In the genomic region with DNA sequence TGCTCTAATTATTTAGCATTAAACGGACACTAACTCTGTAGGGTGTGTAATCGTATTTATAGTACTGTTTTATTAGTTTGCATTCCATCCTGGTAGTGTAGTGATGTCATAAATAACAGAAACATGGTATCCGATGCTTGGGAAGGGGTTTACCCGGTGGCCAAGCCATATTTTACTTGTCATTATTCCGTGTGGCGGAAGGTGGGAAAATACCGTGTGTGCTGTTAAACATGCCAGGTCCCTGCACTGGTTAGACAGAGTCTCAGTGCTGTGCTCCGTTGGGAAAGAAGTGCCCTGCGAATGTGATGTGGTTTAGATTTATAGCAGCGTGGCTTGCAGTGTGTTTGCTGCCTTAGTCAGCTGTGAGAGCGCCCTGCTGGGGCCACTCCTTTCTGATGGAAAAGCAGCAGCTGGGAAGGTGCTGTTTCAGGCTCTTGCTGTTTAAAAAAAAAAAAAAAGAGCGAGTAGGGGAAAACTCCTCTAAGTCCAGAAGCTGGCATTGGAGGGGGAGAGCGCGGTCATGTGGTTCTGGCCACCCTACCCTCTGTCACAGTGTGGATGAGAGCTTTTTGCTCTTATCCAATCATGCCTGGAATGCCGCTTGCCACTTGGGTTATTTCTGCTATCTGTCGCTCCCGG, we compare ENCODE assay signal across 1 cellular context.
A peak's percentile ranks its signal among the peaks of the same experiment; 100 is the strongest.
TF ChIP-seq lines count a peak whose summit lies in the region.

No MANE protein-coding gene starts in this region.

TF ChIP-seq in HEK293, 187 proteins besides CTCF, POLR2A, EP300 and RAD21 (continued from another document and continues in another):
- TF ChIP-seq, protein P1, sequence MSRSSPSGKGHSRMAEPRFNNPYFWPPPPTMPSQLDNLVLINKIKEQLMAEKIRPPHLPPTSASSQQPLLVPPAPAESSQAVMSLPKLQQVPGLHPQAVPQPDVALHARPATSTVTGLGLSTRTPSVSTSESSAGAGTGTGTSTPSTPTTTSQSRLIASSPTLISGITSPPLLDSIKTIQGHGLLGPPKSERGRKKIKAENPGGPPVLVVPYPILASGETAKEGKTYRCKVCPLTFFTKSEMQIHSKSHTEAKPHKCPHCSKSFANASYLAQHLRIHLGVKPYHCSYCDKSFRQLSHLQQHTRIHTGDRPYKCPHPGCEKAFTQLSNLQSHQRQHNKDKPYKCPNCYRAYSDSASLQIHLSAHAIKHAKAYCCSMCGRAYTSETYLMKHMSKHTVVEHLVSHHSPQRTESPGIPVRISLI (tag by site-specific recombination; IDR thresholded peaks at IDR 0.05): no peak
- TF ChIP-seq ZEB2 (tag by site-specific recombination; IDR thresholded peaks at IDR 0.05): no peak
- TF ChIP-seq ZNF791 (tag by site-specific recombination; IDR thresholded peaks at IDR 0.05): no peak
- no peak; the same call in 1 of the 2 replicates for TF ChIP-seq KLF9 (tag by site-specific recombination; IDR thresholded peaks at IDR 0.05; ENCODE audit: low read depth)
- TF ChIP-seq ZNF202 (tag by site-specific recombination; IDR thresholded peaks at IDR 0.05; ENCODE audit: borderline replicate concordance): no peak
- no peak for TF ChIP-seq GLIS2 (tag by site-specific recombination; IDR thresholded peaks at IDR 0.05)
- no peak for TF ChIP-seq ZNF555 (tag by site-specific recombination; conservative IDR thresholded peaks at IDR 0.05)
- peak; percentile 55 for TF ChIP-seq FEZF1 (tag by site-specific recombination; IDR thresholded peaks at IDR 0.05)
- TF ChIP-seq ZSCAN16 (tag by site-specific recombination; IDR thresholded peaks at IDR 0.05): no peak
- TF ChIP-seq ZNF658 (tag by site-specific recombination; IDR thresholded peaks at IDR 0.05): no peak
- no peak for TF ChIP-seq ZNF426 (tag by site-specific recombination; IDR thresholded peaks at IDR 0.05)
- no peak for TF ChIP-seq ZNF514 (tag by site-specific recombination; IDR thresholded peaks at IDR 0.05)
- TF ChIP-seq, protein P2, sequence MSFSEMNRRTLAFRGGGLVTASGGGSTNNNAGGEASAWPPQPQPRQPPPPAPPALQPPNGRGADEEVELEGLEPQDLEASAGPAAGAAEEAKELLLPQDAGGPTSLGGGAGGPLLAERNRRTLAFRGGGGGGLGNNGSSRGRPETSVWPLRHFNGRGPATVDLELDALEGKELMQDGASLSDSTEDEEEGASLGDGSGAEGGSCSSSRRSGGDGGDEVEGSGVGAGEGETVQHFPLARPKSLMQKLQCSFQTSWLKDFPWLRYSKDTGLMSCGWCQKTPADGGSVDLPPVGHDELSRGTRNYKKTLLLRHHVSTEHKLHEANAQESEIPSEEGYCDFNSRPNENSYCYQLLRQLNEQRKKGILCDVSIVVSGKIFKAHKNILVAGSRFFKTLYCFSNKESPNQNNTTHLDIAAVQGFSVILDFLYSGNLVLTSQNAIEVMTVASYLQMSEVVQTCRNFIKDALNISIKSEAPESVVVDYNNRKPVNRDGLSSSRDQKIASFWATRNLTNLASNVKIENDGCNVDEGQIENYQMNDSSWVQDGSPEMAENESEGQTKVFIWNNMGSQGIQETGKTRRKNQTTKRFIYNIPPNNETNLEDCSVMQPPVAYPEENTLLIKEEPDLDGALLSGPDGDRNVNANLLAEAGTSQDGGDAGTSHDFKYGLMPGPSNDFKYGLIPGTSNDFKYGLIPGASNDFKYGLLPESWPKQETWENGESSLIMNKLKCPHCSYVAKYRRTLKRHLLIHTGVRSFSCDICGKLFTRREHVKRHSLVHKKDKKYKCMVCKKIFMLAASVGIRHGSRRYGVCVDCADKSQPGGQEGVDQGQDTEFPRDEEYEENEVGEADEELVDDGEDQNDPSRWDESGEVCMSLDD (tag by site-specific recombination; IDR thresholded peaks at IDR 0.05): no peak
- no peak for TF ChIP-seq ZNF776 (tag by site-specific recombination; IDR thresholded peaks at IDR 0.05; ENCODE audit: borderline replicate concordance)
- TF ChIP-seq ZNF324 (tag by site-specific recombination; IDR thresholded peaks at IDR 0.05): no peak
- TF ChIP-seq ZNF654 (tag by site-specific recombination; IDR thresholded peaks at IDR 0.05; ENCODE audit: low read depth): no peak
- TF ChIP-seq, protein P3, sequence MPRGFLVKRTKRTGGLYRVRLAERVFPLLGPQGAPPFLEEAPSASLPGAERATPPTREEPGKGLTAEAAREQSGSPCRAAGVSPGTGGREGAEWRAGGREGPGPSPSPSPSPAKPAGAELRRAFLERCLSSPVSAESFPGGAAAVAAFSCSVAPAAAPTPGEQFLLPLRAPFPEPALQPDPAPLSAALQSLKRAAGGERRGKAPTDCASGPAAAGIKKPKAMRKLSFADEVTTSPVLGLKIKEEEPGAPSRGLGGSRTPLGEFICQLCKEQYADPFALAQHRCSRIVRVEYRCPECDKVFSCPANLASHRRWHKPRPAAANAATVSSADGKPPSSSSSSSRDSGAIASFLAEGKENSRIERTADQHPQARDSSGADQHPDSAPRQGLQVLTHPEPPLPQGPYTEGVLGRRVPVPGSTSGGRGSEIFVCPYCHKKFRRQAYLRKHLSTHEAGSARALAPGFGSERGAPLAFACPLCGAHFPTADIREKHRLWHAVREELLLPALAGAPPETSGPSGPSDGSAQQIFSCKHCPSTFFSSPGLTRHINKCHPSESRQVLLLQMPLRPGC (tag by site-specific recombination; IDR thresholded peaks at IDR 0.05): no peak
- no peak for TF ChIP-seq BCL11A (tag by site-specific recombination; IDR thresholded peaks at IDR 0.05; ENCODE audit: low read depth)
- peak; percentile 73 for TF ChIP-seq SP7 (tag by site-specific recombination; IDR thresholded peaks at IDR 0.05)
- peak; percentile 26 for TF ChIP-seq SETDB1 (IDR thresholded peaks at IDR 0.05; ENCODE audit: insufficient read length, low read length)
- no peak for TF ChIP-seq ZNF560 (tag by site-specific recombination; IDR thresholded peaks at IDR 0.05; ENCODE audit: borderline replicate concordance)
- TF ChIP-seq ZNF501 (tag by site-specific recombination; IDR thresholded peaks at IDR 0.05): no peak
- TF ChIP-seq, protein P4, sequence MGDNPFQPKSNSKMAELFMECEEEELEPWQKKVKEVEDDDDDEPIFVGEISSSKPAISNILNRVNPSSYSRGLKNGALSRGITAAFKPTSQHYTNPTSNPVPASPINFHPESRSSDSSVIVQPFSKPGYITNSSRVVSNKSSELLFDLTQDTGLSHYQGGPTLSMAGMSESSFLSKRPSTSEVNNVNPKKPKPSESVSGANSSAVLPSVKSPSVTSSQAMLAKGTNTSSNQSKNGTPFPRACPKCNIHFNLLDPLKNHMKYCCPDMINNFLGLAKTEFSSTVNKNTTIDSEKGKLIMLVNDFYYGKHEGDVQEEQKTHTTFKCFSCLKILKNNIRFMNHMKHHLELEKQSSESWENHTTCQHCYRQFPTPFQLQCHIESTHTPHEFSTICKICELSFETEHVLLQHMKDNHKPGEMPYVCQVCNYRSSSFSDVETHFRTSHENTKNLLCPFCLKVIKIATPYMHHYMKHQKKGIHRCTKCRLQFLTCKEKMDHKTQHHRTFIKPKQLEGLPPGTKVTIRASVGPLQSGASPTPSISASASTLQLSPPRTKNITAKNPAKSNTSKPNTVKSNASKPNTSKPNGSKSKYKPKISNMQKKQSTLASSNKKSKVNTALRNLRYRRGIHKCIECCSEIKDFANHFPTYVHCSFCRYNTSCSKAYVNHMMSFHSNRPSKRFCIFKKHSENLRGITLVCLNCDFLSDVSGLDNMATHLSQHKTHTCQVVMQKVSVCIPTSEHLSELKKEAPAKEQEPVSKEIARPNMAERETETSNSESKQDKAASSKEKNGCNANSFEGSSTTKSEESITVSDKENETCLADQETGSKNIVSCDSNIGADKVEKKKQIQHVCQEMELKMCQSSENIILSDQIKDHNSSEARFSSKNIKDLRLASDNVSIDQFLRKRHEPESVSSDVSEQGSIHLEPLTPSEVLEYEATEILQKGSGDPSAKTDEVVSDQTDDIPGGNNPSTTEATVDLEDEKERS (tag by site-specific recombination; IDR thresholded peaks at IDR 0.05): no peak
- peak; percentile 45; the same call in 1 of the 2 replicates for TF ChIP-seq ZBTB21 (tag by site-specific recombination; IDR thresholded peaks at IDR 0.05)
- no peak for TF ChIP-seq ZNF510 (tag by site-specific recombination; IDR thresholded peaks at IDR 0.05; ENCODE audit: insufficient replicate concordance)
- TF ChIP-seq, protein P5, sequence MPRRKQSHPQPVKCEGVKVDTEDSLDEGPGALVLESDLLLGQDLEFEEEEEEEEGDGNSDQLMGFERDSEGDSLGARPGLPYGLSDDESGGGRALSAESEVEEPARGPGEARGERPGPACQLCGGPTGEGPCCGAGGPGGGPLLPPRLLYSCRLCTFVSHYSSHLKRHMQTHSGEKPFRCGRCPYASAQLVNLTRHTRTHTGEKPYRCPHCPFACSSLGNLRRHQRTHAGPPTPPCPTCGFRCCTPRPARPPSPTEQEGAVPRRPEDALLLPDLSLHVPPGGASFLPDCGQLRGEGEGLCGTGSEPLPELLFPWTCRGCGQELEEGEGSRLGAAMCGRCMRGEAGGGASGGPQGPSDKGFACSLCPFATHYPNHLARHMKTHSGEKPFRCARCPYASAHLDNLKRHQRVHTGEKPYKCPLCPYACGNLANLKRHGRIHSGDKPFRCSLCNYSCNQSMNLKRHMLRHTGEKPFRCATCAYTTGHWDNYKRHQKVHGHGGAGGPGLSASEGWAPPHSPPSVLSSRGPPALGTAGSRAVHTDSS (tag by site-specific recombination; IDR thresholded peaks at IDR 0.05): no peak
- TF ChIP-seq MEIS1 (CRISPR knock-in tag; IDR thresholded peaks at IDR 0.05; ENCODE audit: borderline replicate concordance): no peak
- no peak for TF ChIP-seq ZFHX2 (tag by site-specific recombination; conservative IDR thresholded peaks at IDR 0.05)
- TF ChIP-seq PRDM1 (tag by site-specific recombination; IDR thresholded peaks at IDR 0.05): peak; percentile 24; the same call in 1 of the 2 replicates
- TF ChIP-seq, protein P6, sequence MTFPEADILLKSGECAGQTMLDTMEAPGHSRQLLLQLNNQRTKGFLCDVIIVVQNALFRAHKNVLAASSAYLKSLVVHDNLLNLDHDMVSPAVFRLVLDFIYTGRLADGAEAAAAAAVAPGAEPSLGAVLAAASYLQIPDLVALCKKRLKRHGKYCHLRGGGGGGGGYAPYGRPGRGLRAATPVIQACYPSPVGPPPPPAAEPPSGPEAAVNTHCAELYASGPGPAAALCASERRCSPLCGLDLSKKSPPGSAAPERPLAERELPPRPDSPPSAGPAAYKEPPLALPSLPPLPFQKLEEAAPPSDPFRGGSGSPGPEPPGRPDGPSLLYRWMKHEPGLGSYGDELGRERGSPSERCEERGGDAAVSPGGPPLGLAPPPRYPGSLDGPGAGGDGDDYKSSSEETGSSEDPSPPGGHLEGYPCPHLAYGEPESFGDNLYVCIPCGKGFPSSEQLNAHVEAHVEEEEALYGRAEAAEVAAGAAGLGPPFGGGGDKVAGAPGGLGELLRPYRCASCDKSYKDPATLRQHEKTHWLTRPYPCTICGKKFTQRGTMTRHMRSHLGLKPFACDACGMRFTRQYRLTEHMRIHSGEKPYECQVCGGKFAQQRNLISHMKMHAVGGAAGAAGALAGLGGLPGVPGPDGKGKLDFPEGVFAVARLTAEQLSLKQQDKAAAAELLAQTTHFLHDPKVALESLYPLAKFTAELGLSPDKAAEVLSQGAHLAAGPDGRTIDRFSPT (tag by site-specific recombination; IDR thresholded peaks at IDR 0.05): no peak
- TF ChIP-seq ZNF341 (tag by site-specific recombination; IDR thresholded peaks at IDR 0.05; ENCODE audit: low read depth): no peak
- TF ChIP-seq, protein P7, sequence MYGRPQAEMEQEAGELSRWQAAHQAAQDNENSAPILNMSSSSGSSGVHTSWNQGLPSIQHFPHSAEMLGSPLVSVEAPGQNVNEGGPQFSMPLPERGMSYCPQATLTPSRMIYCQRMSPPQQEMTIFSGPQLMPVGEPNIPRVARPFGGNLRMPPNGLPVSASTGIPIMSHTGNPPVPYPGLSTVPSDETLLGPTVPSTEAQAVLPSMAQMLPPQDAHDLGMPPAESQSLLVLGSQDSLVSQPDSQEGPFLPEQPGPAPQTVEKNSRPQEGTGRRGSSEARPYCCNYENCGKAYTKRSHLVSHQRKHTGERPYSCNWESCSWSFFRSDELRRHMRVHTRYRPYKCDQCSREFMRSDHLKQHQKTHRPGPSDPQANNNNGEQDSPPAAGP (tag by site-specific recombination; IDR thresholded peaks at IDR 0.05): no peak
- no peak for TF ChIP-seq ZBTB7A (tag by site-specific recombination; IDR thresholded peaks at IDR 0.05; ENCODE audit: low read depth)
- no peak for TF ChIP-seq ZNF274 (IDR thresholded peaks at IDR 0.05; ENCODE audit: low read length)
- TF ChIP-seq ZNF274 (tag by site-specific recombination; IDR thresholded peaks at IDR 0.05; ENCODE audit: borderline replicate concordance): no peak
- TF ChIP-seq, protein P8, sequence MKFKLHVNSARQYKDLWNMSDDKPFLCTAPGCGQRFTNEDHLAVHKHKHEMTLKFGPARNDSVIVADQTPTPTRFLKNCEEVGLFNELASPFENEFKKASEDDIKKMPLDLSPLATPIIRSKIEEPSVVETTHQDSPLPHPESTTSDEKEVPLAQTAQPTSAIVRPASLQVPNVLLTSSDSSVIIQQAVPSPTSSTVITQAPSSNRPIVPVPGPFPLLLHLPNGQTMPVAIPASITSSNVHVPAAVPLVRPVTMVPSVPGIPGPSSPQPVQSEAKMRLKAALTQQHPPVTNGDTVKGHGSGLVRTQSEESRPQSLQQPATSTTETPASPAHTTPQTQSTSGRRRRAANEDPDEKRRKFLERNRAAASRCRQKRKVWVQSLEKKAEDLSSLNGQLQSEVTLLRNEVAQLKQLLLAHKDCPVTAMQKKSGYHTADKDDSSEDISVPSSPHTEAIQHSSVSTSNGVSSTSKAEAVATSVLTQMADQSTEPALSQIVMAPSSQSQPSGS (tag by site-specific recombination; IDR thresholded peaks at IDR 0.05; ENCODE audit: low read depth): peak; percentile 89
- TF ChIP-seq ZNF624 (tag by site-specific recombination; IDR thresholded peaks at IDR 0.05): no peak
- peak; percentile 18; the same call in 1 of the 2 replicates for TF ChIP-seq GLIS1 (tag by site-specific recombination; IDR thresholded peaks at IDR 0.05)
- TF ChIP-seq ZNF747 (tag by site-specific recombination; IDR thresholded peaks at IDR 0.05): no peak
- no peak for TF ChIP-seq ZNF837 (tag by site-specific recombination; IDR thresholded peaks at IDR 0.05)
- no peak for TF ChIP-seq ZNF585B (tag by site-specific recombination; IDR thresholded peaks at IDR 0.05)
- peak; percentile 33; the same call in 1 of the 2 replicates for TF ChIP-seq ZXDB (tag by site-specific recombination; IDR thresholded peaks at IDR 0.05)
- TF ChIP-seq ZNF707 (tag by site-specific recombination; IDR thresholded peaks at IDR 0.05): no peak
- no peak for TF ChIP-seq ZNF223 (tag by site-specific recombination; IDR thresholded peaks at IDR 0.05)
- no peak for TF ChIP-seq ZNF211 (tag by site-specific recombination; IDR thresholded peaks at IDR 0.05; ENCODE audit: low read depth)
- TF ChIP-seq ZNF157 (tag by site-specific recombination; IDR thresholded peaks at IDR 0.05): no peak
- TF ChIP-seq ZNF394 (tag by site-specific recombination; IDR thresholded peaks at IDR 0.05; ENCODE audit: borderline replicate concordance): no peak
- TF ChIP-seq, protein P9, sequence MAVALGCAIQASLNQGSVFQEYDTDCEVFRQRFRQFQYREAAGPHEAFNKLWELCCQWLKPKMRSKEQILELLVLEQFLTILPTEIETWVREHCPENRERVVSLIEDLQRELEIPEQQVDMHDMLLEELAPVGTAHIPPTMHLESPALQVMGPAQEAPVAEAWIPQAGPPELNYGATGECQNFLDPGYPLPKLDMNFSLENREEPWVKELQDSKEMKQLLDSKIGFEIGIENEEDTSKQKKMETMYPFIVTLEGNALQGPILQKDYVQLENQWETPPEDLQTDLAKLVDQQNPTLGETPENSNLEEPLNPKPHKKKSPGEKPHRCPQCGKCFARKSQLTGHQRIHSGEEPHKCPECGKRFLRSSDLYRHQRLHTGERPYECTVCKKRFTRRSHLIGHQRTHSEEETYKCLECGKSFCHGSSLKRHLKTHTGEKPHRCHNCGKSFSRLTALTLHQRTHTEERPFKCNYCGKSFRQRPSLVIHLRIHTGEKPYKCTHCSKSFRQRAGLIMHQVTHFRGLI (tag by site-specific recombination; IDR thresholded peaks at IDR 0.05): no peak
- TF ChIP-seq ZNF530 (tag by site-specific recombination; IDR thresholded peaks at IDR 0.05; ENCODE audit: low read depth): no peak
